16 cellular contexts compared by ENCODE assay signal in the genomic region with DNA sequence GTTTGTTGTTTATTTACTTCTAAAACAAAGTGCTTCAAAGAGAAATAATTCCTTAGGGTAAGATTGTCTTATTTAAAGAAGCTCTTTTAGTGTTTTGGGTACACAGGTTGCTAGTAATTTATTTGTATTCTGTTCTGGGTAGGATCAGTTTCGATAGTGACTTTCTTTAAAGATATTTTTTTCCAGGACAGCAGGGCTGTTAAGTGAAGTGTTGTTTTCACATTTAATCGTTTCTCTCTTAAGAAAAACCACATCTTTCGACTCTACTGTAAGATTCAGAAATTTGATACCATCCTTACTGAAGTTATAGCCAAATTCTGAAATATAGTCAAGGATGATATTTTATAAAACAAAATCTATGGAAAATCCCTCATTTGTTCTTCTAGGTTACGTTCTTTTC. TPM values are rescaled to one million over a fixed set of nuclear protein-coding genes. Genes with fewer than 3 reads are reported as not detected.
A peak's percentile ranks its signal among the peaks of the same experiment; 100 is the strongest.
DNase-seq lines count a peak whose midpoint lies in the region; ATAC-seq and TF ChIP-seq lines count a peak whose summit lies in the region.
"Had no signal": no experiment of that assay in that cellular context is flagged by ENCODE, and none has a peak within 500 bp of the region (broad histone marks: within the 10 kb centered on the region; RNA-seq: fewer than 3 reads in every experiment).

No MANE protein-coding gene starts in this region.

- intact Hi-C loops in activated T-helper 1 cell treated with anti-CD3 and anti-CD28 coated beads, Interleukin-12 subunit alpha, Interleukin-12 subunit beta, Interleukin-2, Interleukin-4 antibody, amounts not matched to agents 30 ng/mL and 10 ng/mL and 1 ng/mL, durations not matched to agents 14 hours and 24 hours and 36 hours (cut with micrococcal nuclease): loop anchor here (5.0 kb wide), 1 partner anchor 379 kb away; no protein-coding TSS in a partner anchor

- no peak overlapping the region for H3K4me3 ChIP-seq in HEK293 (ENCODE audit: low read depth, low read length)
- H3K4me3 ChIP-seq in upper lobe of left lung: no peak overlapping the region
- H3K4me3 ChIP-seq: BLaER1, HAP-1 had no signal

- H3K4me3 Mint-ChIP-seq in activated T-helper 1 cell treated with anti-CD3 and anti-CD28 coated beads, Interleukin-12 subunit alpha, Interleukin-12 subunit beta, Interleukin-2, Interleukin-4 antibody, amounts not matched to agents 30 ng/mL and 10 ng/mL and 1 ng/mL, durations not matched to agents 14 hours and 24 hours and 36 hours: no peak overlapping the region
- no peak overlapping the region for H3K4me3 Mint-ChIP-seq in endothelial cell (ENCODE audit: unreplicated experiment)
- H3K4me3 Mint-ChIP-seq: B cell; CD4-positive, CD25-positive, alpha-beta regulatory T cell; CD8-positive, alpha-beta T cell had no signal

- CTCF ChIA-PET in HEK293 (lab: Yijun Ruan, JAX): no interaction called here

- no peak for DNase-seq in activated T-helper 1 cell treated with anti-CD3 and anti-CD28 coated beads, Interleukin-12 subunit alpha, Interleukin-12 subunit beta, Interleukin-2, Interleukin-4 antibody, amounts not matched to agents 30 ng/mL and 10 ng/mL and 1 ng/mL, durations not matched to agents 14 hours and 24 hours and 36 hours (ENCODE audit: low spot score)
- DNase-seq in endothelial cell (ENCODE audit: low spot score) (no peak), upper lobe of left lung (no peak), cerebellum (ENCODE audit: low spot score) (no peak), NCI-H1105 treated with DMSO at 0.1 percent for 48 hours (lab: John Stamatoyannopoulos, UW) (no peak)
- DNase-seq: Caco-2; CD4-positive, CD25-positive, alpha-beta regulatory T cell; CD8-positive, alpha-beta T cell; DMS53; GF-D8; GOT3 had no signal

- peaks cover 17% of the 10 kb centered on the region for H3K4me1 ChIP-seq in HEK293 (ENCODE audit: control insufficient read depth, insufficient read depth, low read length)
- H3K4me1 ChIP-seq in upper lobe of left lung: no peaks in the 10 kb centered on the region
- H3K4me1 ChIP-seq: BLaER1, Caco-2 had no signal

- ATAC-seq in upper lobe of left lung (ENCODE audit: low FRiP score in 2 of 2): no peak
- ATAC-seq: CD8-positive, alpha-beta T cell had no signal

- peak overlapping the region; percentile 10 for H3K27ac Mint-ChIP-seq in activated T-helper 1 cell treated with anti-CD3 and anti-CD28 coated beads, Interleukin-12 subunit alpha, Interleukin-12 subunit beta, Interleukin-2, Interleukin-4 antibody, amounts not matched to agents 30 ng/mL and 10 ng/mL and 1 ng/mL, durations not matched to agents 14 hours and 24 hours and 36 hours
- H3K27ac Mint-ChIP-seq in endothelial cell (ENCODE audit: unreplicated experiment): peak overlapping the region; percentile 25
- H3K27ac Mint-ChIP-seq: B cell; CD4-positive, CD25-positive, alpha-beta regulatory T cell; CD8-positive, alpha-beta T cell had no signal

- peaks cover 2% of the 10 kb centered on the region for H3K27me3 Mint-ChIP-seq in activated T-helper 1 cell treated with anti-CD3 and anti-CD28 coated beads, Interleukin-12 subunit alpha, Interleukin-12 subunit beta, Interleukin-2, Interleukin-4 antibody, amounts not matched to agents 30 ng/mL and 10 ng/mL and 1 ng/mL, durations not matched to agents 14 hours and 24 hours and 36 hours (ENCODE audit: insufficient read depth)
- H3K27me3 Mint-ChIP-seq in endothelial cell (ENCODE audit: unreplicated experiment): peaks cover 17% of the 10 kb centered on the region

- no peaks in the 10 kb centered on the region for H3K9me3 Mint-ChIP-seq in activated T-helper 1 cell treated with anti-CD3 and anti-CD28 coated beads, Interleukin-12 subunit alpha, Interleukin-12 subunit beta, Interleukin-2, Interleukin-4 antibody, amounts not matched to agents 30 ng/mL and 10 ng/mL and 1 ng/mL, durations not matched to agents 14 hours and 24 hours and 36 hours
- no peaks in the 10 kb centered on the region for H3K9me3 Mint-ChIP-seq in endothelial cell (ENCODE audit: unreplicated experiment)
- H3K9me3 Mint-ChIP-seq: CD8-positive, alpha-beta T cell had no signal

- no peaks in the 10 kb centered on the region for H3K27me3 ChIP-seq in upper lobe of left lung
- H3K27me3 ChIP-seq: BLaER1 had no signal

- TF ChIP-seq EP300 in upper lobe of left lung (IDR thresholded peaks at IDR 0.05): no peak

- no peak for TF ChIP-seq POLR2A in upper lobe of left lung (IDR thresholded peaks at IDR 0.05)

- H3K9me3 ChIP-seq in HEK293 (ENCODE audit: control insufficient read depth, insufficient read depth, low read depth, low read length): no peaks in the 10 kb centered on the region
- H3K9me3 ChIP-seq in upper lobe of left lung: no peaks in the 10 kb centered on the region
- H3K9me3 ChIP-seq: BLaER1, Caco-2, HAP-1 had no signal

- TF ChIP-seq CTCF in HEK293 (tag by site-specific recombination; IDR thresholded peaks at IDR 0.05) (no peak), endothelial cell (IDR thresholded peaks at IDR 0.05; ENCODE audit: unreplicated experiment) (no peak), upper lobe of left lung (IDR thresholded peaks at IDR 0.05) (no peak)

- H3K36me3 ChIP-seq in HEK293 (ENCODE audit: control insufficient read depth in 2 of 2, insufficient read depth in 1 of 2, low read length in 2 of 2) (no peaks in the 10 kb centered on the region), upper lobe of left lung (no peaks in the 10 kb centered on the region)
- H3K36me3 ChIP-seq: BLaER1, HAP-1 had no signal

- 83 to 86% methylated on average over 4 of the region's 4 CpGs for WGBS in upper lobe of left lung, 2 donors

- peaks cover 58% of the 10 kb centered on the region for H3K4me1 Mint-ChIP-seq in activated T-helper 1 cell treated with anti-CD3 and anti-CD28 coated beads, Interleukin-12 subunit alpha, Interleukin-12 subunit beta, Interleukin-2, Interleukin-4 antibody, amounts not matched to agents 30 ng/mL and 10 ng/mL and 1 ng/mL, durations not matched to agents 14 hours and 24 hours and 36 hours (ENCODE audit: low read depth)
- H3K4me1 Mint-ChIP-seq in endothelial cell (ENCODE audit: unreplicated experiment): peaks cover 78% of the 10 kb centered on the region
- H3K4me1 Mint-ChIP-seq: B cell had no signal

- H3K36me3 Mint-ChIP-seq in activated T-helper 1 cell treated with anti-CD3 and anti-CD28 coated beads, Interleukin-12 subunit alpha, Interleukin-12 subunit beta, Interleukin-2, Interleukin-4 antibody, amounts not matched to agents 30 ng/mL and 10 ng/mL and 1 ng/mL, durations not matched to agents 14 hours and 24 hours and 36 hours (ENCODE audit: low read depth): peaks cover 18% of the 10 kb centered on the region
- peaks cover 11% of the 10 kb centered on the region for H3K36me3 Mint-ChIP-seq in endothelial cell (ENCODE audit: low read depth, unreplicated experiment)
- H3K36me3 Mint-ChIP-seq: CD4-positive, CD25-positive, alpha-beta regulatory T cell; CD8-positive, alpha-beta T cell had no signal

- H3K27ac ChIP-seq in HEK293 (ENCODE audit: extremely low read depth, low read depth, low read length) (no peak overlapping the region), upper lobe of left lung (no peak overlapping the region)
- H3K27ac ChIP-seq: BLaER1, C4-2B had no signal

- POLR2A ChIA-PET in HEK293 (lab: Yijun Ruan, JAX): no interaction called here

TF ChIP-seq in HEK293, 187 proteins besides CTCF, POLR2A, EP300 and RAD21:
- TF ChIP-seq, protein P1, sequence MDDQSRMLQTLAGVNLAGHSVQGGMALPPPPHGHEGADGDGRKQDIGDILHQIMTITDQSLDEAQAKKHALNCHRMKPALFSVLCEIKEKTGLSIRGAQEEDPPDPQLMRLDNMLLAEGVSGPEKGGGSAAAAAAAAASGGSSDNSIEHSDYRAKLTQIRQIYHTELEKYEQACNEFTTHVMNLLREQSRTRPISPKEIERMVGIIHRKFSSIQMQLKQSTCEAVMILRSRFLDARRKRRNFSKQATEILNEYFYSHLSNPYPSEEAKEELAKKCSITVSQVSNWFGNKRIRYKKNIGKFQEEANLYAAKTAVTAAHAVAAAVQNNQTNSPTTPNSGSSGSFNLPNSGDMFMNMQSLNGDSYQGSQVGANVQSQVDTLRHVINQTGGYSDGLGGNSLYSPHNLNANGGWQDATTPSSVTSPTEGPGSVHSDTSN (CRISPR knock-in tag; IDR thresholded peaks at IDR 0.05): no peak
- TF ChIP-seq, protein P2, sequence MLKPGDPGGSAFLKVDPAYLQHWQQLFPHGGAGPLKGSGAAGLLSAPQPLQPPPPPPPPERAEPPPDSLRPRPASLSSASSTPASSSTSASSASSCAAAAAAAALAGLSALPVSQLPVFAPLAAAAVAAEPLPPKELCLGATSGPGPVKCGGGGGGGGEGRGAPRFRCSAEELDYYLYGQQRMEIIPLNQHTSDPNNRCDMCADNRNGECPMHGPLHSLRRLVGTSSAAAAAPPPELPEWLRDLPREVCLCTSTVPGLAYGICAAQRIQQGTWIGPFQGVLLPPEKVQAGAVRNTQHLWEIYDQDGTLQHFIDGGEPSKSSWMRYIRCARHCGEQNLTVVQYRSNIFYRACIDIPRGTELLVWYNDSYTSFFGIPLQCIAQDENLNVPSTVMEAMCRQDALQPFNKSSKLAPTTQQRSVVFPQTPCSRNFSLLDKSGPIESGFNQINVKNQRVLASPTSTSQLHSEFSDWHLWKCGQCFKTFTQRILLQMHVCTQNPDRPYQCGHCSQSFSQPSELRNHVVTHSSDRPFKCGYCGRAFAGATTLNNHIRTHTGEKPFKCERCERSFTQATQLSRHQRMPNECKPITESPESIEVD (tag by site-specific recombination; IDR thresholded peaks at IDR 0.05): peak; percentile 37
TF ChIP-seq in HEK293: peak in this region for 1.

RNA-seq across cellular contexts. Expression of a gene that starts 17.8 kb away (rescaled TPM):
- 22.9 and 27.1 TPM in 2 replicates for total RNA-seq in activated T-helper 1 cell treated with anti-CD3 and anti-CD28 coated beads, Interleukin-12 subunit alpha, Interleukin-12 subunit beta, Interleukin-2, Interleukin-4 antibody, amounts not matched to agents 30 ng/mL and 10 ng/mL and 1 ng/mL, durations not matched to agents 14 hours and 24 hours and 36 hours
- 89.9 TPM for total RNA-seq in endothelial cell (ENCODE audit: unreplicated experiment)
- total RNA-seq in upper lobe of left lung: 1 to 10 TPM; 1.7 to 5.9 (median 4.4) TPM
- total RNA-seq in cerebellum: 1.1 TPM
